In genomic region chr19:11243798-11244169, GRCh38 we compare ENCODE assay signal across 1 cellular context.
TF ChIP-seq lines count a peak whose summit lies in the region.

No MANE protein-coding gene starts in this region.

TF ChIP-seq in H1, 55 proteins besides CTCF, POLR2A, EP300 and RAD21:
- TF ChIP-seq SP2 (IDR thresholded peaks at IDR 0.05; ENCODE audit: low read length) (no peak), KDM1A (IDR thresholded peaks at IDR 0.05; ENCODE audit: borderline replicate concordance, low read length) (peak; percentile 83)
